ENCODE assay signal across 1 cellular context in genomic region chr6:89035252-89036106, GRCh38.
A peak's percentile ranks its signal among the peaks of the same experiment; 100 is the strongest.
TF ChIP-seq lines count a peak whose summit lies in the region.

No MANE protein-coding gene starts in this region.

TF ChIP-seq in HEK293, 187 proteins besides CTCF, POLR2A, EP300 and RAD21 (continued from another document):
- TF ChIP-seq, protein P1, sequence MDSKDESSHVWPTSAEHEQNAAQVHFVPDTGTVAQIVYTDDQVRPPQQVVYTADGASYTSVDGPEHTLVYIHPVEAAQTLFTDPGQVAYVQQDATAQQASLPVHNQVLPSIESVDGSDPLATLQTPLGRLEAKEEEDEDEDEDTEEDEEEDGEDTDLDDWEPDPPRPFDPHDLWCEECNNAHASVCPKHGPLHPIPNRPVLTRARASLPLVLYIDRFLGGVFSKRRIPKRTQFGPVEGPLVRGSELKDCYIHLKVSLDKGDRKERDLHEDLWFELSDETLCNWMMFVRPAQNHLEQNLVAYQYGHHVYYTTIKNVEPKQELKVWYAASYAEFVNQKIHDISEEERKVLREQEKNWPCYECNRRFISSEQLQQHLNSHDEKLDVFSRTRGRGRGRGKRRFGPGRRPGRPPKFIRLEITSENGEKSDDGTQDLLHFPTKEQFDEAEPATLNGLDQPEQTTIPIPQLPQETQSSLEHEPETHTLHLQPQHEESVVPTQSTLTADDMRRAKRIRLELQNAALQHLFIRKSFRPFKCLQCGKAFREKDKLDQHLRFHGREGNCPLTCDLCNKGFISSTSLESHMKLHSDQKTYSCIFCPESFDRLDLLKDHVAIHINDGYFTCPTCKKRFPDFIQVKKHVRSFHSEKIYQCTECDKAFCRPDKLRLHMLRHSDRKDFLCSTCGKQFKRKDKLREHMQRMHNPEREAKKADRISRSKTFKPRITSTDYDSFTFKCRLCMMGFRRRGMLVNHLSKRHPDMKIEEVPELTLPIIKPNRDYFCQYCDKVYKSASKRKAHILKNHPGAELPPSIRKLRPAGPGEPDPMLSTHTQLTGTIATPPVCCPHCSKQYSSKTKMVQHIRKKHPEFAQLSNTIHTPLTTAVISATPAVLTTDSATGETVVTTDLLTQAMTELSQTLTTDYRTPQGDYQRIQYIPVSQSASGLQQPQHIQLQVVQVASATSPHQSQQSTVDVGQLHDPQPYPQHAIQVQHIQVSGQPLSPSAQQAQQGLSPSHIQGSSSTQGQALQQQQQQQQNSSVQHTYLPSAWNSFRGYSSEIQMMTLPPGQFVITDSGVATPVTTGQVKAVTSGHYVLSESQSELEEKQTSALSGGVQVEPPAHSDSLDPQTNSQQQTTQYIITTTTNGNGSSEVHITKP (tag by site-specific recombination; IDR thresholded peaks at IDR 0.05), result no peak
- TF ChIP-seq, protein P2, sequence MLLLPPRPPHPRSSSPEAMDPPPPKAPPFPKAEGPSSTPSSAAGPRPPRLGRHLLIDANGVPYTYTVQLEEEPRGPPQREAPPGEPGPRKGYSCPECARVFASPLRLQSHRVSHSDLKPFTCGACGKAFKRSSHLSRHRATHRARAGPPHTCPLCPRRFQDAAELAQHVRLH (tag by site-specific recombination; IDR thresholded peaks at IDR 0.05), result no peak
- TF ChIP-seq ZNF18 (tag by site-specific recombination; IDR thresholded peaks at IDR 0.05) (peak; percentile 34; the same call in 1 of the 2 replicates), ZFP69B (tag by site-specific recombination; IDR thresholded peaks at IDR 0.05) (no peak), FEZF1 (tag by site-specific recombination; IDR thresholded peaks at IDR 0.05) (peak; percentile 33; the same call in 1 of the 2 replicates), SCRT2 (tag by site-specific recombination; IDR thresholded peaks at IDR 0.05) (0 out of 2 replicates have a peak, but pooled peaks have one; percentile 11), SETDB1 (IDR thresholded peaks at IDR 0.05; ENCODE audit: insufficient read length, low read length) (peak; percentile 45), ZNF626 (tag by site-specific recombination; IDR thresholded peaks at IDR 0.05) (no peak), ZNF366 (tag by site-specific recombination; conservative IDR thresholded peaks at IDR 0.05) (0 out of 2 replicates have a peak, but pooled peaks have one; percentile 11)
- TF ChIP-seq, protein P3, sequence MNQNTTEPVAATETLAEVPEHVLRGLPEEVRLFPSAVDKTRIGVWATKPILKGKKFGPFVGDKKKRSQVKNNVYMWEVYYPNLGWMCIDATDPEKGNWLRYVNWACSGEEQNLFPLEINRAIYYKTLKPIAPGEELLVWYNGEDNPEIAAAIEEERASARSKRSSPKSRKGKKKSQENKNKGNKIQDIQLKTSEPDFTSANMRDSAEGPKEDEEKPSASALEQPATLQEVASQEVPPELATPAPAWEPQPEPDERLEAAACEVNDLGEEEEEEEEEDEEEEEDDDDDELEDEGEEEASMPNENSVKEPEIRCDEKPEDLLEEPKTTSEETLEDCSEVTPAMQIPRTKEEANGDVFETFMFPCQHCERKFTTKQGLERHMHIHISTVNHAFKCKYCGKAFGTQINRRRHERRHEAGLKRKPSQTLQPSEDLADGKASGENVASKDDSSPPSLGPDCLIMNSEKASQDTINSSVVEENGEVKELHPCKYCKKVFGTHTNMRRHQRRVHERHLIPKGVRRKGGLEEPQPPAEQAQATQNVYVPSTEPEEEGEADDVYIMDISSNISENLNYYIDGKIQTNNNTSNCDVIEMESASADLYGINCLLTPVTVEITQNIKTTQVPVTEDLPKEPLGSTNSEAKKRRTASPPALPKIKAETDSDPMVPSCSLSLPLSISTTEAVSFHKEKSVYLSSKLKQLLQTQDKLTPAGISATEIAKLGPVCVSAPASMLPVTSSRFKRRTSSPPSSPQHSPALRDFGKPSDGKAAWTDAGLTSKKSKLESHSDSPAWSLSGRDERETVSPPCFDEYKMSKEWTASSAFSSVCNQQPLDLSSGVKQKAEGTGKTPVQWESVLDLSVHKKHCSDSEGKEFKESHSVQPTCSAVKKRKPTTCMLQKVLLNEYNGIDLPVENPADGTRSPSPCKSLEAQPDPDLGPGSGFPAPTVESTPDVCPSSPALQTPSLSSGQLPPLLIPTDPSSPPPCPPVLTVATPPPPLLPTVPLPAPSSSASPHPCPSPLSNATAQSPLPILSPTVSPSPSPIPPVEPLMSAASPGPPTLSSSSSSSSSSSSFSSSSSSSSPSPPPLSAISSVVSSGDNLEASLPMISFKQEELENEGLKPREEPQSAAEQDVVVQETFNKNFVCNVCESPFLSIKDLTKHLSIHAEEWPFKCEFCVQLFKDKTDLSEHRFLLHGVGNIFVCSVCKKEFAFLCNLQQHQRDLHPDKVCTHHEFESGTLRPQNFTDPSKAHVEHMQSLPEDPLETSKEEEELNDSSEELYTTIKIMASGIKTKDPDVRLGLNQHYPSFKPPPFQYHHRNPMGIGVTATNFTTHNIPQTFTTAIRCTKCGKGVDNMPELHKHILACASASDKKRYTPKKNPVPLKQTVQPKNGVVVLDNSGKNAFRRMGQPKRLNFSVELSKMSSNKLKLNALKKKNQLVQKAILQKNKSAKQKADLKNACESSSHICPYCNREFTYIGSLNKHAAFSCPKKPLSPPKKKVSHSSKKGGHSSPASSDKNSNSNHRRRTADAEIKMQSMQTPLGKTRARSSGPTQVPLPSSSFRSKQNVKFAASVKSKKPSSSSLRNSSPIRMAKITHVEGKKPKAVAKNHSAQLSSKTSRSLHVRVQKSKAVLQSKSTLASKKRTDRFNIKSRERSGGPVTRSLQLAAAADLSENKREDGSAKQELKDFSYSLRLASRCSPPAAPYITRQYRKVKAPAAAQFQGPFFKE (tag by site-specific recombination; IDR thresholded peaks at IDR 0.05; ENCODE audit: borderline replicate concordance), result no peak
